In genomic region chr2:189580267-189580661, GRCh38 we compare ENCODE assay signal across 2 cellular contexts.
TF ChIP-seq lines count a peak whose summit lies in the region.

No MANE protein-coding gene starts in this region.

TF ChIP-seq in HCT116, 20 proteins besides CTCF, POLR2A, EP300 and RAD21:
- TF ChIP-seq TCF7L2 (IDR thresholded peaks at IDR 0.05; ENCODE audit: borderline replicate concordance, extremely low read depth, insufficient read depth, insufficient read length) (no peak), ZBTB33 (IDR thresholded peaks at IDR 0.05; ENCODE audit: extremely low read depth, insufficient replicate concordance, low read length) (no peak), EGR1 (IDR thresholded peaks at IDR 0.05; ENCODE audit: low read depth) (no peak), ZFX (IDR thresholded peaks at IDR 0.05) (no peak), ELF1 (IDR thresholded peaks at IDR 0.05; ENCODE audit: borderline replicate concordance, low read depth) (no peak), YY1 (IDR thresholded peaks at IDR 0.05; ENCODE audit: extremely low read depth, insufficient replicate concordance, low read depth, low read length) (no peak), CEBPB (IDR thresholded peaks at IDR 0.05; ENCODE audit: low read depth) (no peak), ZNF274 (IDR thresholded peaks at IDR 0.05; ENCODE audit: low read depth, low read length) (no peak), POLR2AphosphoS5 (IDR thresholded peaks at IDR 0.05; ENCODE audit: low read depth, low read length) (no peak), SRF (IDR thresholded peaks at IDR 0.05; ENCODE audit: low read depth) (no peak), EZH2 (IDR thresholded peaks at IDR 0.05) (no peak), JUND (IDR thresholded peaks at IDR 0.05) (no peak), SP1 (IDR thresholded peaks at IDR 0.05; ENCODE audit: low read depth) (no peak), MAX (IDR thresholded peaks at IDR 0.05) (no peak), REST (IDR thresholded peaks at IDR 0.05; ENCODE audit: low read depth) (no peak), EZH2phosphoT487 (IDR thresholded peaks at IDR 0.05; ENCODE audit: borderline replicate concordance) (no peak), FOSL1 (IDR thresholded peaks at IDR 0.05; ENCODE audit: low read depth) (no peak), CBX3 (IDR thresholded peaks at IDR 0.05; ENCODE audit: low read depth) (no peak)

TF ChIP-seq in K562, 482 proteins besides CTCF, POLR2A, EP300 and RAD21 (continues in another document):
- TF ChIP-seq HDAC3 (IDR thresholded peaks at IDR 0.05; ENCODE audit: borderline replicate concordance, partially characterized antibody), result peak; percentile 22
- TF ChIP-seq HCFC1 (IDR thresholded peaks at IDR 0.05; ENCODE audit: low read depth, low read length), result no peak
- TF ChIP-seq TRIM28 (IDR thresholded peaks at IDR 0.05), result no peak
- TF ChIP-seq KLF10 (CRISPR knock-in tag; IDR thresholded peaks at IDR 0.05), result no peak
- peak; percentile 9; the same call in 1 of the 2 replicates for TF ChIP-seq CBX1 (IDR thresholded peaks at IDR 0.05; ENCODE audit: low read depth)
- TF ChIP-seq DPF2 (IDR thresholded peaks at IDR 0.05), result 0 out of 2 replicates have a peak, but pooled peaks have one; percentile 17
- no peak for TF ChIP-seq ZNF431 (CRISPR knock-in tag; IDR thresholded peaks at IDR 0.05)
- peak; percentile 36; the same call in 1 of the 2 replicates for TF ChIP-seq TEAD4 (IDR thresholded peaks at IDR 0.05; ENCODE audit: low read length)
- TF ChIP-seq TEAD4 (CRISPR knock-in tag; IDR thresholded peaks at IDR 0.05; ENCODE audit: borderline replicate concordance), result no peak
- peak; percentile 24; the same call in 1 of the 2 replicates for TF ChIP-seq EP400 (IDR thresholded peaks at IDR 0.05)
- no peak for TF ChIP-seq SNRNP70 (optimal IDR thresholded peaks at IDR 0.05; ENCODE audit: low read depth, low read length)
- TF ChIP-seq TAF9B (IDR thresholded peaks at IDR 0.05; ENCODE audit: partially characterized antibody), result peak; percentile 25
- peak; percentile 44 to 58; a peak in 3 of 4 replicates for TF ChIP-seq KDM1A (IDR thresholded peaks at IDR 0.05)
- 0 out of 2 replicates have a peak, but pooled peaks have one; percentile 30 for TF ChIP-seq ZEB2 (IDR thresholded peaks at IDR 0.05)
- TF ChIP-seq ZBTB9 (CRISPR knock-in tag; IDR thresholded peaks at IDR 0.05), result 0 out of 2 replicates have a peak, but pooled peaks have one; percentile 21
- TF ChIP-seq UBTF (IDR thresholded peaks at IDR 0.05; ENCODE audit: borderline replicate concordance in 1 of 2, low read depth in 2 of 2, low read length in 2 of 2), result 0 out of 4 replicates have a peak, but pooled peaks have one; percentile 29 to 61
- TF ChIP-seq SMARCE1 (IDR thresholded peaks at IDR 0.05), result 0 out of 2 replicates have a peak, but pooled peaks have one; percentile 13
- no peak for TF ChIP-seq NR2F6 (CRISPR knock-in tag; IDR thresholded peaks at IDR 0.05)
- 0 out of 2 replicates have a peak, but pooled peaks have one; percentile 17 for TF ChIP-seq NBN (IDR thresholded peaks at IDR 0.05; ENCODE audit: low read depth)
- no peak for TF ChIP-seq GTF3C2 (IDR thresholded peaks at IDR 0.05; ENCODE audit: borderline replicate concordance, extremely low read depth, insufficient read length)
- TF ChIP-seq RBM25 (IDR thresholded peaks at IDR 0.05; ENCODE audit: low read depth, low read length, severe bottlenecking), result no peak
- TF ChIP-seq THRB (CRISPR knock-in tag; conservative IDR thresholded peaks at IDR 0.05), result 0 out of 2 replicates have a peak, but pooled peaks have one; percentile 29
- TF ChIP-seq GTF2B (IDR thresholded peaks at IDR 0.05; ENCODE audit: extremely low read depth, insufficient read length), result no peak
- 0 out of 2 replicates have a peak, but pooled peaks have one; percentile 8 for TF ChIP-seq ZNF589 (CRISPR knock-in tag; IDR thresholded peaks at IDR 0.05; ENCODE audit: low read depth)
- peak; percentile 53 for TF ChIP-seq MAX (CRISPR knock-in tag; IDR thresholded peaks at IDR 0.05)
- TF ChIP-seq ATF4 (CRISPR knock-in tag; IDR thresholded peaks at IDR 0.05), result 0 out of 2 replicates have a peak, but pooled peaks have one; percentile 11
- 0 out of 2 replicates have a peak, but pooled peaks have one; percentile 14 for TF ChIP-seq LCOR (CRISPR knock-in tag; IDR thresholded peaks at IDR 0.05)
- peak; percentile 27 to 48; a peak in 1 of 4 replicates for TF ChIP-seq MLLT1 (IDR thresholded peaks at IDR 0.05)
- TF ChIP-seq ZNF449 (CRISPR knock-in tag; IDR thresholded peaks at IDR 0.05), result no peak
- 0 out of 2 replicates have a peak, but pooled peaks have one; percentile 35 for TF ChIP-seq NFRKB (IDR thresholded peaks at IDR 0.05; ENCODE audit: low read depth)
- TF ChIP-seq RBBP5 (IDR thresholded peaks at IDR 0.05; ENCODE audit: borderline replicate concordance, insufficient read depth, low read length, poor library complexity, severe bottlenecking), result peak; percentile 19
- peak; percentile 2; the same call in 1 of the 2 replicates for TF ChIP-seq GMEB1 (CRISPR knock-in tag; IDR thresholded peaks at IDR 0.05)
- TF ChIP-seq BHLHE40 (IDR thresholded peaks at IDR 0.05; ENCODE audit: low read length), result no peak
- TF ChIP-seq CHD1 (IDR thresholded peaks at IDR 0.05; ENCODE audit: low read length), result peak; percentile 25
- peak; percentile 33 for TF ChIP-seq NCOR1 (IDR thresholded peaks at IDR 0.05)
